In genomic region chr1:202130816-202131522, GRCh38 we compare ENCODE assay signal across 17 cellular contexts. TPM values are rescaled to one million over a fixed set of nuclear protein-coding genes. Genes with fewer than 3 reads are reported as not detected.
A peak's percentile ranks its signal among the peaks of the same experiment; 100 is the strongest.
DNase-seq lines count a peak whose midpoint lies in the region; ATAC-seq and TF ChIP-seq lines count a peak whose summit lies in the region.
"Had no signal": no experiment of that assay in that cellular context is flagged by ENCODE, and none has a peak within 500 bp of the region (broad histone marks: within the 10 kb centered on the region; RNA-seq: fewer than 3 reads in every experiment).

No MANE protein-coding gene starts in this region.

- intact Hi-C loops in thyroid gland (cut with DNase I) = no loop called here

- no peak for ATAC-seq in gastroesophageal sphincter
- no peak for ATAC-seq in HG03520 (IDR thresholded peaks at IDR 0.05; ENCODE audit: unreplicated experiment)
- ATAC-seq: T-helper 17 cell had no signal

- peaks cover 3 to 68% (median 25%) of the 10 kb centered on the region in 3 donors for H3K4me1 ChIP-seq in gastroesophageal sphincter
- peaks cover 41 to 61% of the 10 kb centered on the region in 2 donors for H3K4me1 ChIP-seq in thyroid gland

- peak in 55 of 58 donors; percentile 58 to 94 (median 86) for DNase-seq in anterior cingulate cortex (lab: John Stamatoyannopoulos, UW)
- peak in 55 of 56 donors; percentile 67 to 97 (median 89) for DNase-seq in nucleus accumbens (lab: John Stamatoyannopoulos, UW)
- DNase-seq in thyroid gland = no peak
- DNase-seq in EL = no peak
- DNase-seq in NK-92 treated with Interleukin-12 subunit alpha and Interleukin-12 subunit beta, amount 100 ng/mL, for 24 hours (lab: John Stamatoyannopoulos, UW) = no peak
- DNase-seq in A172 (ENCODE audit: low spot score) = no peak
- DNase-seq: activated CD8-positive, alpha-beta memory T cell treated with anti-CD3 and anti-CD28 coated beads, Interleukin-2, amount 50 U/mL, for 4 hours; AML-193; GDM1; left ventricle myocardium superior; naive B cell; SHP77 treated with DMSO at 0.1 percent for 48 hours; T-helper 17 cell had no signal

- WGBS in gastroesophageal sphincter (ENCODE audit: low coverage in 1 of 2), 2 donors = 90 to 100% methylated on average over 1 to 2 of the region's 9 CpGs
- 75 to 81% methylated on average over 9 of the region's 9 CpGs for WGBS in thyroid gland, 2 donors

- no peak overlapping the region for H3K4me3 ChIP-seq in gastroesophageal sphincter
- no peak overlapping the region for H3K4me3 ChIP-seq in thyroid gland (replicated peaks in 1 of 3)

- no peak for TF ChIP-seq POLR2A in gastroesophageal sphincter (IDR thresholded peaks at IDR 0.05)
- TF ChIP-seq POLR2A in thyroid gland (IDR thresholded peaks at IDR 0.05) = no peak

- peaks cover 0 to 36% of the 10 kb centered on the region in 2 donors for H3K36me3 ChIP-seq in gastroesophageal sphincter
- H3K36me3 ChIP-seq in thyroid gland = peaks cover 8 to 16% of the 10 kb centered on the region in 2 donors

- no peak for TF ChIP-seq CTCF in gastroesophageal sphincter (IDR thresholded peaks at IDR 0.05)
- no peak for TF ChIP-seq CTCF in thyroid gland (IDR thresholded peaks at IDR 0.05)

- H3K9me3 ChIP-seq in gastroesophageal sphincter (no peaks in the 10 kb centered on the region), thyroid gland (no peaks in the 10 kb centered on the region)

- TF ChIP-seq EP300 in gastroesophageal sphincter (IDR thresholded peaks at IDR 0.05) = no peak

- H3K27ac ChIP-seq in gastroesophageal sphincter = peak overlapping the region in 3 of 4 donors; percentile 89 to 93 (median 92)
- H3K27ac ChIP-seq in thyroid gland = peak overlapping the region; percentile 81 to 97 (median 96)

- H3K27me3 ChIP-seq in gastroesophageal sphincter = no peaks in the 10 kb centered on the region
- H3K27me3 ChIP-seq in thyroid gland = no peaks in the 10 kb centered on the region

RNA-seq across cellular contexts. Expression of gene GPR37L1, which starts 8.3 kb away (rescaled TPM):
- total RNA-seq in gastroesophageal sphincter = under 1 TPM; 0.16 to 0.39 (median 0.27) TPM
- under 1 TPM in 2 of 4 donors, not detected in 2; 0.22 to 0.34 TPM for total RNA-seq in thyroid gland
- total RNA-seq in A172 (2014; rRNA removed; shearing (Covaris generic)) = 0.03 and 0.60 TPM in 2 replicates
- total RNA-seq: T-helper 17 cell had no signal

RNA-seq across cellular contexts. Expression of gene ARL8A, which starts 13.6 kb away (rescaled TPM):
- total RNA-seq in gastroesophageal sphincter (10 to 100 TPM; 34.9 to 57.5 (median 43.6) TPM), thyroid gland (10 to 100 TPM; 31.2 to 38.6 (median 35.0) TPM)
- total RNA-seq in A172 (2014; rRNA removed; shearing (Covaris generic)) = 42.6 and 57.9 TPM in 2 replicates

RNA-seq across cellular contexts. Expression of gene PTPN7, which starts 29.4 kb away (rescaled TPM):
- total RNA-seq in gastroesophageal sphincter (1 to 10 TPM in 3 of 4 donors, under 1 TPM in 1; 0.78 to 2.0 (median 1.7) TPM), thyroid gland (1 to 10 TPM; 1.3 to 4.3 (median 2.1) TPM)
- total RNA-seq in A172 (2014; rRNA removed; shearing (Covaris generic)) = not detected in 2 replicates
- total RNA-seq: H1, renal cortical epithelial cell had no signal

Comparison
In these comparisons a context has a peak if more than half of its experiments do, and no peak if none do; other contexts are left out.
1. DNase-seq: peak in anterior cingulate cortex (55 of 58) and nucleus accumbens (55 of 56); none in thyroid gland (0 of 2), EL (single experiment), NK-92 treated with Interleukin-12 subunit alpha and Interleukin-12 subunit beta, amount 100 ng/mL, for 24 hours (single experiment) and A172 (single experiment).